8 cellular contexts compared by ENCODE assay signal in the genomic region with DNA sequence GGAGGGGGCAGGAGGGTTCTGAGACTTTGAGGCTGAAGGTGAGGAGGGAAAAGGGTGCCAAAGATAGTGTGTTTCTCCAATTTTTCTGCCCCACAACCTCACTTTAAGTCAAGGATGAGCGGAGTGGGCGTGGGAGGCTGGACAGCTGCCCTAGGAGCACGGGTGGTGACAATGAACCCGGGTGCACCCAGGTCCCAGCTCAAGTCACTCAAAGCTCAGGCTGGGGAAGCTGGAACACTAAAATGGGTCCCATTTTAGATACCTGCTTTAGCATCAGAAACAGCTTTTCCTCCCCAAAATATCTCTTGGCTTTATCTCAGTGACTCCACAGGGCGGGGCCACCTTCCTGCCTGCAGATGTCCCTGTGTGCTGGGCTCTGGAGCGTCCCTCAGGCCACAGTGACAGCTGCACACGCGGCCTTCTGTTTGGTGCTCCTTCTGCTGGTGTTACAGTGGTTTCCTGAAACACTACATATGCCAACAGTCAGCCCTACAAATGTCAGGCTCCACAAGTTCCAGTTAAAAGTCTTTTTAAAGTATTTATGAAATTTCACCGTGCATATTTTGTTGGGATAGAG. TPM values are rescaled to one million over a fixed set of nuclear protein-coding genes. Genes with fewer than 3 reads are reported as not detected.
DNase-seq lines count a peak whose midpoint lies in the region; ATAC-seq and TF ChIP-seq lines count a peak whose summit lies in the region.

No MANE protein-coding gene starts in this region.

- TF ChIP-seq POLR2A in breast epithelium (IDR thresholded peaks at IDR 0.05), result no peak

- no peaks in the 10 kb centered on the region for H3K27me3 Mint-ChIP-seq in activated CD4-positive, alpha-beta T cell treated with anti-CD3 and anti-CD28 coated beads, Interleukin-2, amount 10 ng/mL, durations not matched to agents 24 days and 14 days

- H3K4me1 ChIP-seq in breast epithelium, result peaks cover 0 to 4% of the 10 kb centered on the region in 2 donors
- H3K4me1 ChIP-seq in neutrophil (ENCODE audit: control insufficient read depth in 1 of 2, insufficient read depth in 1 of 2, low read depth in 1 of 2, low read length in 1 of 2), result peaks cover 33 to 35% of the 10 kb centered on the region in 2 experiments

- no peaks in the 10 kb centered on the region for H3K9me3 Mint-ChIP-seq in activated CD4-positive, alpha-beta T cell treated with anti-CD3 and anti-CD28 coated beads, Interleukin-2, amount 10 ng/mL, durations not matched to agents 24 days and 14 days

- H3K4me3 Mint-ChIP-seq in activated CD4-positive, alpha-beta T cell treated with anti-CD3 and anti-CD28 coated beads, Interleukin-2, amount 10 ng/mL, durations not matched to agents 24 days and 14 days, result peak overlapping the region; percentile 71

- H3K36me3 ChIP-seq in breast epithelium (no peaks in the 10 kb centered on the region), neutrophil (peaks cover 13% of the 10 kb centered on the region)

- peak overlapping the region in 1 of 3 donors; percentile 93 for H3K4me3 ChIP-seq in breast epithelium
- H3K4me3 ChIP-seq in neutrophil (ENCODE audit: low read depth in 1 of 2, low read length in 1 of 2), result peak overlapping the region; percentile 89 to 94

- no peaks in the 10 kb centered on the region for H3K27me3 ChIP-seq in breast epithelium
- H3K27me3 ChIP-seq in neutrophil, result no peaks in the 10 kb centered on the region

- peaks cover 34% of the 10 kb centered on the region for H3K4me1 Mint-ChIP-seq in activated CD4-positive, alpha-beta T cell treated with anti-CD3 and anti-CD28 coated beads, Interleukin-2, amount 10 ng/mL, durations not matched to agents 24 days and 14 days

- peak; percentile 80 for DNase-seq in activated CD4-positive, alpha-beta T cell treated with anti-CD3 and anti-CD28 coated beads, Interleukin-2, amount 10 ng/mL, durations not matched to agents 24 days and 14 days
- DNase-seq in activated CD4-positive, alpha-beta T cell treated with anti-CD3 and anti-CD28 coated beads for 4 hours, result no peak
- DNase-seq in NCI-H69 (lab: John Stamatoyannopoulos, UW) (peak; percentile 30), breast epithelium (ENCODE audit: low spot score in 2 of 2) (peak in 1 of 2 donors; percentile 43), iPS-NIHi7 (ENCODE audit: extremely low spot score) (no peak)

- peaks cover 21% of the 10 kb centered on the region for H3K36me3 Mint-ChIP-seq in activated CD4-positive, alpha-beta T cell treated with anti-CD3 and anti-CD28 coated beads, Interleukin-2, amount 10 ng/mL, durations not matched to agents 24 days and 14 days (ENCODE audit: low read depth)

- peak overlapping the region; percentile 75 for H3K27ac Mint-ChIP-seq in activated CD4-positive, alpha-beta T cell treated with anti-CD3 and anti-CD28 coated beads, Interleukin-2, amount 10 ng/mL, durations not matched to agents 24 days and 14 days

- H3K27ac ChIP-seq in breast epithelium (peak overlapping the region; percentile 96), neutrophil (peak overlapping the region; percentile 100)

- TF ChIP-seq CTCF in breast epithelium (IDR thresholded peaks at IDR 0.05) (no peak), neutrophil (IDR thresholded peaks at IDR 0.05) (no peak)

- intact Hi-C loops in activated CD4-positive, alpha-beta T cell treated with anti-CD3 and anti-CD28 coated beads, Interleukin-2, amount 10 ng/mL, durations not matched to agents 24 days and 14 days (cut with micrococcal nuclease), result loop anchor here (2.0 to 5.0 kb wide), 2 partner anchors 75 to 132 kb away; no protein-coding TSS in a partner anchor
- intact Hi-C loops in breast epithelium (cut with DNase I; ENCODE audit: low total_unique reads), result loop anchor here (1.0 to 5.0 kb wide), 2 partner anchors 32 to 788 kb away; no protein-coding TSS in a partner anchor

- H3K9me3 ChIP-seq in breast epithelium (no peaks in the 10 kb centered on the region), neutrophil (no peaks in the 10 kb centered on the region)

- ATAC-seq in GM18517 (IDR thresholded peaks at IDR 0.05; ENCODE audit: unreplicated experiment), result no peak
- ATAC-seq in GM18858 (IDR thresholded peaks at IDR 0.05; ENCODE audit: unreplicated experiment), result no peak

RNA-seq across cellular contexts. Expression of a gene that starts 1.4 kb away (rescaled TPM):
- total RNA-seq in activated CD4-positive, alpha-beta T cell treated with anti-CD3 and anti-CD28 coated beads, Interleukin-2, amount 10 ng/mL, durations not matched to agents 24 days and 14 days, result 60.2 and 63.1 TPM in 2 replicates
- total RNA-seq in breast epithelium, result 10 to 100 TPM; 27.2 to 46.2 (median 32.4) TPM

Comparison
In these comparisons a context has a peak if more than half of its experiments do, and no peak if none do; other contexts are left out.
1. DNase-seq: peak in activated CD4-positive, alpha-beta T cell treated with anti-CD3 and anti-CD28 coated beads, Interleukin-2, amount 10 ng/mL, durations not matched to agents 24 days and 14 days (single experiment) and NCI-H69 (single experiment); none in activated CD4-positive, alpha-beta T cell treated with anti-CD3 and anti-CD28 coated beads for 4 hours (0 of 2) and iPS-NIHi7 (single experiment).